In genomic region chr1:113990966-113991365, GRCh38 we compare ENCODE assay signal across 24 cellular contexts. TPM values are rescaled to one million over a fixed set of nuclear protein-coding genes. Genes with fewer than 3 reads are reported as not detected.
"Had no signal": no experiment of that assay in that cellular context is flagged by ENCODE, and none has a peak within 500 bp of the region (broad histone marks: within the 10 kb centered on the region; RNA-seq: fewer than 3 reads in every experiment).

No MANE protein-coding gene starts in this region.

- H3K27me3 Mint-ChIP-seq: activated CD4-positive, alpha-beta T cell treated with anti-CD3 and anti-CD28 coated beads, Interleukin-2, amount 10 ng/mL, durations not matched to agents 24 days and 14 days had no signal

- H3K4me3 Mint-ChIP-seq: activated CD4-positive, alpha-beta T cell treated with anti-CD3 and anti-CD28 coated beads, Interleukin-2, amount 10 ng/mL, durations not matched to agents 24 days and 14 days; activated CD8-positive, alpha-beta memory T cell treated with anti-CD3 and anti-CD28 coated beads, Interleukin-2, amount 10 ng/mL, durations not matched to agents 7 days and 5 days; activated naive CD4-positive, alpha-beta T cell treated with anti-CD3 and anti-CD28 coated beads, Interleukin-2, amount 50 U/mL, for 24 hours; activated T-cell treated with anti-CD3 and anti-CD28 coated beads, Interleukin-2, amount 50 U/mL, for 24 hours; activated T-helper 1 cell treated with anti-CD3 and anti-CD28 coated beads, Interleukin-12 subunit alpha, Interleukin-12 subunit beta, Interleukin-2, Interleukin-4 antibody, amounts not matched to agents 30 ng/mL and 10 ng/mL and 1 ng/mL, durations not matched to agents 14 hours and 24 hours and 36 hours; IgD-negative memory B cell; WTC11 had no signal

- DNase-seq: activated CD4-positive, alpha-beta T cell treated with anti-CD3 and anti-CD28 coated beads, Interleukin-2, amount 10 ng/mL, durations not matched to agents 24 days and 14 days; activated CD4-positive, alpha-beta T cell treated with anti-CD3 and anti-CD28 coated beads, Interleukin-2, amount 50 U/mL, for 48 hours; activated CD4-positive, CD25-positive, alpha-beta regulatory T cell treated with anti-CD3 and anti-CD28 coated beads, Interleukin-2, amount 50 U/mL, for 72 hours; activated CD8-positive, alpha-beta memory T cell treated with anti-CD3 and anti-CD28 coated beads, Interleukin-2, amount 10 ng/mL, durations not matched to agents 7 days and 5 days; activated effector memory CD4-positive, alpha-beta T cell treated with Interleukin-2 at 50 U/mL for 16 hours; activated naive CD4-positive, alpha-beta T cell; activated T-cell treated with anti-CD3 and anti-CD28 coated beads, Interleukin-2, amount 50 U/mL, for 24 hours; aorta; central memory CD4-positive, alpha-beta T cell; KG1; NCI-H1092; NCI-H1417; NCI-H1930; NCI-H2171; NCI-H2227 treated with DMSO at 0.1 percent for 48 hours; NCI-H526; NCI-H774; SK-N-SH; T-helper 1 cell had no signal

- H3K4me1 Mint-ChIP-seq: activated CD4-positive, alpha-beta T cell treated with anti-CD3 and anti-CD28 coated beads, Interleukin-2, amount 10 ng/mL, durations not matched to agents 24 days and 14 days; activated CD8-positive, alpha-beta memory T cell treated with anti-CD3 and anti-CD28 coated beads, Interleukin-2, amount 10 ng/mL, durations not matched to agents 7 days and 5 days; activated naive CD4-positive, alpha-beta T cell treated with anti-CD3 and anti-CD28 coated beads, Interleukin-2, amount 50 U/mL, for 24 hours; IgD-negative memory B cell had no signal

- ATAC-seq: activated CD8-positive, alpha-beta memory T cell treated with anti-CD3 and anti-CD28 coated beads, Interleukin-2, amount 10 ng/mL, durations not matched to agents 7 days and 5 days; Right ventricle myocardium inferior; WTC11 had no signal

- H3K27ac Mint-ChIP-seq: activated CD4-positive, alpha-beta T cell treated with anti-CD3 and anti-CD28 coated beads, Interleukin-2, amount 10 ng/mL, durations not matched to agents 24 days and 14 days; activated CD8-positive, alpha-beta memory T cell treated with anti-CD3 and anti-CD28 coated beads, Interleukin-2, amount 10 ng/mL, durations not matched to agents 7 days and 5 days; activated naive CD4-positive, alpha-beta T cell treated with anti-CD3 and anti-CD28 coated beads, Interleukin-2, amount 50 U/mL, for 24 hours; activated T-cell treated with anti-CD3 and anti-CD28 coated beads, Interleukin-2, amount 50 U/mL, for 24 hours; activated T-helper 1 cell treated with anti-CD3 and anti-CD28 coated beads, Interleukin-12 subunit alpha, Interleukin-12 subunit beta, Interleukin-2, Interleukin-4 antibody, amounts not matched to agents 30 ng/mL and 10 ng/mL and 1 ng/mL, durations not matched to agents 14 hours and 24 hours and 36 hours; IgD-negative memory B cell; WTC11 had no signal

RNA-seq across cellular contexts. Expression of gene OLFML3, which starts 11.7 kb away (rescaled TPM):
- polyA plus RNA-seq: IgD-negative memory B cell had no signal
